ENCODE assay signal across 10 cellular contexts in the genomic region with DNA sequence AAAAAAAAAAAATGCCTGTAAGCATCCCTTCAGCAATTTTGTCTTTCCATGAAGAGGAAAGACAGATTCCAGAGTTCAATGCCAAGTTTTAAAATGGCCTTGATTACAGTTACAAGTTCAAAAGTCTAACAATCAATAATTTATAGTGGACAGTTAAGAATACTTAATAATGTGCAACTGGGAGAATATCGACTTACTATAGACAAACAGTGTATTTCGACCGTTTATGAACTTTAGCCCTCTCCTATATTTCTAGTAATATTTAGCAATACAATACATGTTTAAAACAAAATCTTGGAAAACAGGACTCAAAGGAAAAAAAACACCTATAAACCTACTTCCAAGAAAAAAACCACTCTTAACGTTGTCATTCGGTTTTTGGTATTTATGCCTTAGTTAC. TPM values are rescaled to one million over a fixed set of nuclear protein-coding genes. Genes with fewer than 3 reads are reported as not detected.
DNase-seq lines count a peak whose midpoint lies in the region; ATAC-seq, FAIRE-seq and TF ChIP-seq lines count a peak whose summit lies in the region.
"Had no signal": no experiment of that assay in that cellular context is flagged by ENCODE, and none has a peak within 500 bp of the region (broad histone marks: within the 10 kb centered on the region; RNA-seq: fewer than 3 reads in every experiment).

No MANE protein-coding gene starts in this region.

- no peak for TF ChIP-seq RAD21 in HepG2 (CRISPR knock-in tag; IDR thresholded peaks at IDR 0.05)

- intact Hi-C loops in activated T-helper 1 cell treated with anti-CD3 and anti-CD28 coated beads, Interleukin-12 subunit alpha, Interleukin-12 subunit beta, Interleukin-2, Interleukin-4 antibody, amounts not matched to agents 30 ng/mL and 10 ng/mL and 1 ng/mL, durations not matched to agents 14 hours and 24 hours and 36 hours (cut with micrococcal nuclease): loop anchor here (10.0 kb wide), 3 partner anchors 409 to 699 kb away; a partner anchor contains a TSS
- intact Hi-C loops in HepG2 (cut with micrococcal nuclease; ENCODE audit: unreplicated experiment): no loop called here
- intact Hi-C loops in tibial artery (cut with DNase I; ENCODE audit: low total_unique reads): loop anchor here (10.0 kb wide), 1 partner anchor 229 kb away; a partner anchor contains a TSS
- intact Hi-C loops in testis (cut with DNase I; ENCODE audit: low total_unique reads): no loop called here

- H3K4me3 Mint-ChIP-seq in activated T-cell treated with anti-CD3 and anti-CD28 coated beads, Interleukin-2, amount 50 U/mL, for 24 hours: peak overlapping the region; percentile 86
- H3K4me3 Mint-ChIP-seq in activated T-helper 1 cell treated with anti-CD3 and anti-CD28 coated beads, Interleukin-12 subunit alpha, Interleukin-12 subunit beta, Interleukin-2, Interleukin-4 antibody, amounts not matched to agents 30 ng/mL and 10 ng/mL and 1 ng/mL, durations not matched to agents 14 hours and 24 hours and 36 hours: peak overlapping the region; percentile 92

- no peak for DNase-seq in activated T-cell treated with anti-CD3 and anti-CD28 coated beads, Interleukin-2, amount 50 U/mL, for 24 hours
- no peak for DNase-seq in activated T-cell treated with anti-CD3 and anti-CD28 coated beads, Interleukin-2, amount 50 U/mL, for 48 hours
- no peak for DNase-seq in activated T-helper 1 cell treated with anti-CD3 and anti-CD28 coated beads, Interleukin-12 subunit alpha, Interleukin-12 subunit beta, Interleukin-2, Interleukin-4 antibody, amounts not matched to agents 30 ng/mL and 10 ng/mL and 1 ng/mL, durations not matched to agents 14 hours and 24 hours and 36 hours (ENCODE audit: low spot score)
- no peak for DNase-seq in HepG2 (ENCODE audit: low spot score)
- no peak for DNase-seq in tibial artery
- DNase-seq in dermis blood vessel endothelial cell: no peak
- DNase-seq in COR-L47 (lab: John Stamatoyannopoulos, UW): no peak
- no peak for DNase-seq in testis
- DNase-seq: effector memory CD4-positive, alpha-beta T cell; NCI-H2081 had no signal

- H3K9me3 ChIP-seq in HepG2 (ENCODE audit: low read length) (no peaks in the 10 kb centered on the region), tibial artery (no peaks in the 10 kb centered on the region), testis (no peaks in the 10 kb centered on the region)

- no peaks in the 10 kb centered on the region for H3K27me3 Mint-ChIP-seq in activated T-cell treated with anti-CD3 and anti-CD28 coated beads, Interleukin-2, amount 50 U/mL, for 24 hours
- no peaks in the 10 kb centered on the region for H3K27me3 Mint-ChIP-seq in activated T-helper 1 cell treated with anti-CD3 and anti-CD28 coated beads, Interleukin-12 subunit alpha, Interleukin-12 subunit beta, Interleukin-2, Interleukin-4 antibody, amounts not matched to agents 30 ng/mL and 10 ng/mL and 1 ng/mL, durations not matched to agents 14 hours and 24 hours and 36 hours (ENCODE audit: insufficient read depth)

- H3K27ac Mint-ChIP-seq in activated T-cell treated with anti-CD3 and anti-CD28 coated beads, Interleukin-2, amount 50 U/mL, for 24 hours: peak overlapping the region; percentile 94
- peak overlapping the region; percentile 97 for H3K27ac Mint-ChIP-seq in activated T-helper 1 cell treated with anti-CD3 and anti-CD28 coated beads, Interleukin-12 subunit alpha, Interleukin-12 subunit beta, Interleukin-2, Interleukin-4 antibody, amounts not matched to agents 30 ng/mL and 10 ng/mL and 1 ng/mL, durations not matched to agents 14 hours and 24 hours and 36 hours

- peaks cover 10 to 30% of the 10 kb centered on the region in 2 experiments for H3K36me3 ChIP-seq in HepG2 (replicated peaks in 1 of 2; ENCODE audit: control insufficient read depth in 1 of 2, insufficient read depth in 2 of 2, low read length in 2 of 2)
- H3K36me3 ChIP-seq in tibial artery: peaks cover 25 to 39% (median 25%) of the 10 kb centered on the region in 3 donors
- no peaks in the 10 kb centered on the region for H3K36me3 ChIP-seq in testis (ENCODE audit: low read depth, missing control alignments)

- no peak for FAIRE-seq in HepG2 (lab: Jason Lieb, UNC)

- no TSS peak for BruUV-seq in HepG2 (replicated peaks; lab: Mats Ljungman, UMichigan)

- H4K20me1 ChIP-seq in HepG2 (ENCODE audit: insufficient read depth, low read length): peaks cover 13% of the 10 kb centered on the region

- CTCF ChIA-PET in HepG2 (lab: Yijun Ruan, JAX; ENCODE audit: low intra/inter-chr PET ratio, low total read pairs): no interaction called here

- H3K27me3 ChIP-seq in HepG2 (ENCODE audit: control insufficient read depth in 1 of 2, insufficient read depth in 2 of 2, low read length in 2 of 2) (no peaks in the 10 kb centered on the region; a peak in 1 of 5 replicates), tibial artery (no peaks in the 10 kb centered on the region), testis (no peaks in the 10 kb centered on the region)

- TF ChIP-seq CTCF in HepG2 (CRISPR knock-in tag; IDR thresholded peaks at IDR 0.05) (no peak), tibial artery (IDR thresholded peaks at IDR 0.05) (no peak), testis (IDR thresholded peaks at IDR 0.05) (no peak)

- H3K4me3 ChIP-seq in HepG2 (replicated peaks in 1 of 3; ENCODE audit: insufficient read depth in 1 of 3, low read depth in 2 of 3, low read length in 3 of 3): peak overlapping the region in 2 of 3 experiments; percentile 66 to 96; a peak in 3 of 6 replicates
- H3K4me3 ChIP-seq in tibial artery: no peak overlapping the region
- H3K4me3 ChIP-seq in testis: no peak overlapping the region

- in situ Hi-C loops in HepG2 (cut with HindIII; ENCODE audit: extremely low pct_ligation_motif_present, low pct_unique_long_range_greater_than_20kb): loop anchor here (10.0 kb wide), 1 partner anchor 229 kb away; a partner anchor contains a TSS

- POLR2A ChIA-PET in HepG2 (lab: Yijun Ruan, JAX): interaction anchor here (4.5 to 12.6 kb wide), 2 partner anchors 12 to 21 kb away, joined by 18 to 118 read pairs; a partner anchor contains a TSS

- H3K9ac ChIP-seq in HepG2 (ENCODE audit: insufficient read depth, low read depth, low read length): peak overlapping the region; percentile 99; the same call in 1 of the 2 replicates

- H3K4me1 ChIP-seq in HepG2 (ENCODE audit: insufficient read depth, low read length) (peaks cover 81% of the 10 kb centered on the region), tibial artery (peaks cover 0 to 56% (median 32%) of the 10 kb centered on the region in 4 donors), testis (peaks cover 48% of the 10 kb centered on the region)

- WGBS in HepG2 (ENCODE audit: low lambda C conversion rate): 7% methylated on average over 5 of the region's 5 CpGs
- 37 to 46% methylated on average over 5 of the region's 5 CpGs for WGBS in testis, 2 donors

- H2AFZ ChIP-seq in HepG2 (ENCODE audit: low read length): no peak overlapping the region

- no peak for TF ChIP-seq POLR2A in HepG2 (IDR thresholded peaks at IDR 0.05; ENCODE audit: insufficient read depth in 1 of 2, low read depth in 2 of 2, low read length in 2 of 2)
- no peak for TF ChIP-seq POLR2A in testis (IDR thresholded peaks at IDR 0.05)

- peaks cover 82% of the 10 kb centered on the region for H3K79me2 ChIP-seq in HepG2 (ENCODE audit: insufficient read depth, low read length)

- H3K4me1 Mint-ChIP-seq in activated T-cell treated with anti-CD3 and anti-CD28 coated beads, Interleukin-2, amount 50 U/mL, for 24 hours (ENCODE audit: low read depth): peaks cover 73% of the 10 kb centered on the region
- peaks cover 71% of the 10 kb centered on the region for H3K4me1 Mint-ChIP-seq in activated T-helper 1 cell treated with anti-CD3 and anti-CD28 coated beads, Interleukin-12 subunit alpha, Interleukin-12 subunit beta, Interleukin-2, Interleukin-4 antibody, amounts not matched to agents 30 ng/mL and 10 ng/mL and 1 ng/mL, durations not matched to agents 14 hours and 24 hours and 36 hours (ENCODE audit: low read depth)

- H3K4me2 ChIP-seq in HepG2 (ENCODE audit: low read depth, low read length): peak overlapping the region; percentile 77

- TF ChIP-seq EP300 in HepG2 (IDR thresholded peaks at IDR 0.05; ENCODE audit: low read depth in 2 of 2, low read length in 2 of 2): no peak
- TF ChIP-seq EP300 in HepG2 (CRISPR knock-in tag; IDR thresholded peaks at IDR 0.05; ENCODE audit: borderline replicate concordance): no peak

- no peak for ATAC-seq in HepG2

- peaks cover 82% of the 10 kb centered on the region for H3K36me3 Mint-ChIP-seq in activated T-cell treated with anti-CD3 and anti-CD28 coated beads, Interleukin-2, amount 50 U/mL, for 24 hours (ENCODE audit: low read depth)
- H3K36me3 Mint-ChIP-seq in activated T-helper 1 cell treated with anti-CD3 and anti-CD28 coated beads, Interleukin-12 subunit alpha, Interleukin-12 subunit beta, Interleukin-2, Interleukin-4 antibody, amounts not matched to agents 30 ng/mL and 10 ng/mL and 1 ng/mL, durations not matched to agents 14 hours and 24 hours and 36 hours (ENCODE audit: low read depth): peaks cover 63% of the 10 kb centered on the region

- H3K27ac ChIP-seq in HepG2 (ENCODE audit: extremely low read length, insufficient read depth, low read length) (peak overlapping the region; percentile 82), tibial artery (peak overlapping the region; percentile 90 to 99), testis (peak overlapping the region in 1 of 2 donors; percentile 98)

- H3K9me3 Mint-ChIP-seq in activated T-cell treated with anti-CD3 and anti-CD28 coated beads, Interleukin-2, amount 50 U/mL, for 24 hours: no peaks in the 10 kb centered on the region
- no peaks in the 10 kb centered on the region for H3K9me3 Mint-ChIP-seq in activated T-helper 1 cell treated with anti-CD3 and anti-CD28 coated beads, Interleukin-12 subunit alpha, Interleukin-12 subunit beta, Interleukin-2, Interleukin-4 antibody, amounts not matched to agents 30 ng/mL and 10 ng/mL and 1 ng/mL, durations not matched to agents 14 hours and 24 hours and 36 hours

RNA-seq across cellular contexts. Expression of a gene that starts 1.5 kb away (rescaled TPM):
- 68.6 and 68.8 TPM in 2 replicates for total RNA-seq in activated T-helper 1 cell treated with anti-CD3 and anti-CD28 coated beads, Interleukin-12 subunit alpha, Interleukin-12 subunit beta, Interleukin-2, Interleukin-4 antibody, amounts not matched to agents 30 ng/mL and 10 ng/mL and 1 ng/mL, durations not matched to agents 14 hours and 24 hours and 36 hours
- 33.2 and 47.0 TPM in 2 replicates for total RNA-seq in HepG2 (2016; rRNA removed; fragmentation: Illumina TruSeq; extraction: Trizol)
- total RNA-seq in HepG2 (2016; cell fraction: cytosol; rRNA removed; fragmentation: Illumina TruSeq; extraction: Trizol; ENCODE audit: low read depth): 5.1 and 8.0 TPM in 2 replicates
- 33.8 and 40.2 TPM in 2 replicates for total RNA-seq in HepG2 (2016; cell fraction: insoluble cytoplasmic fraction; rRNA removed; fragmentation: Illumina TruSeq; extraction: Trizol)
- 13.4 and 13.8 TPM in 2 replicates for total RNA-seq in HepG2 (2016; cell fraction: membrane; rRNA removed; fragmentation: Illumina TruSeq; extraction: Trizol)
- 49.5 and 50.7 TPM in 2 replicates for total RNA-seq in HepG2 (2016; cell fraction: nucleus; rRNA removed; fragmentation: Illumina TruSeq; extraction: Trizol)
- 9.6 and 10.9 TPM in 2 replicates for polyA plus RNA-seq in HepG2 (2011; rRNA removed)
- polyA plus RNA-seq in HepG2 (2011; cell fraction: cytosol; rRNA removed): 6.0 and 7.9 TPM in 2 replicates
- 15.1 and 15.8 TPM in 2 replicates for polyA plus RNA-seq in HepG2 (2011; cell fraction: nucleus; rRNA removed)
- 10.4 and 11.8 TPM in 2 replicates for polyA plus RNA-seq in HepG2 (2012)
- 0.65 and 1.2 TPM in 2 replicates for polyA plus RNA-seq in HepG2 (2016; cell fraction: cytosol; fragmentation: Illumina TruSeq; extraction: Trizol; ENCODE audit: low read depth)
- 19.3 and 20.8 TPM in 2 replicates for polyA plus RNA-seq in HepG2 (2016; cell fraction: insoluble cytoplasmic fraction; fragmentation: Illumina TruSeq; extraction: Trizol; ENCODE audit: low read depth)
- 1.9 and 2.1 TPM in 2 replicates for polyA plus RNA-seq in HepG2 (2016; cell fraction: membrane; fragmentation: Illumina TruSeq; extraction: Trizol; ENCODE audit: low read depth)
- polyA plus RNA-seq in HepG2 (2016; cell fraction: nucleus; fragmentation: Illumina TruSeq; extraction: Trizol; ENCODE audit: insufficient read depth, low read depth): 22.8 and 26.1 TPM in 2 replicates
- polyA minus RNA-seq in HepG2 (2011; rRNA and poly(A)+ RNA removed; ENCODE audit: low replicate concordance): 25.3 and 61.3 TPM in 2 replicates
- 22.6 and 23.7 TPM in 2 replicates for polyA minus RNA-seq in HepG2 (2011; cell fraction: cytosol; rRNA and poly(A)+ RNA removed)
- 57.8 and 69.2 TPM in 2 replicates for polyA minus RNA-seq in HepG2 (2011; cell fraction: nucleus; rRNA and poly(A)+ RNA removed)
- total RNA-seq in dermis blood vessel endothelial cell: 83.9 and 107 TPM in 2 replicates
- total RNA-seq in testis: 100 to 1,000 TPM in 1 of 2 donors, 10 to 100 TPM in 1; 99.8 to 109 TPM
- polyA plus RNA-seq in testis (ENCODE audit: insufficient read depth, low read depth, low replicate concordance): 28.9 TPM

RNA-seq across cellular contexts. Expression of a gene that starts 1.6 kb away (rescaled TPM):
- 241 and 245 TPM in 2 replicates for total RNA-seq in activated T-helper 1 cell treated with anti-CD3 and anti-CD28 coated beads, Interleukin-12 subunit alpha, Interleukin-12 subunit beta, Interleukin-2, Interleukin-4 antibody, amounts not matched to agents 30 ng/mL and 10 ng/mL and 1 ng/mL, durations not matched to agents 14 hours and 24 hours and 36 hours
- 257 and 281 TPM in 2 replicates for total RNA-seq in HepG2 (2016; rRNA removed; fragmentation: Illumina TruSeq; extraction: Trizol)
- total RNA-seq in HepG2 (2016; cell fraction: cytosol; rRNA removed; fragmentation: Illumina TruSeq; extraction: Trizol; ENCODE audit: low read depth): 60.4 and 64.3 TPM in 2 replicates
- 257 and 284 TPM in 2 replicates for total RNA-seq in HepG2 (2016; cell fraction: insoluble cytoplasmic fraction; rRNA removed; fragmentation: Illumina TruSeq; extraction: Trizol)
- total RNA-seq in HepG2 (2016; cell fraction: membrane; rRNA removed; fragmentation: Illumina TruSeq; extraction: Trizol): 76.1 and 91.0 TPM in 2 replicates
- total RNA-seq in HepG2 (2016; cell fraction: nucleus; rRNA removed; fragmentation: Illumina TruSeq; extraction: Trizol): 252 and 273 TPM in 2 replicates
- polyA plus RNA-seq in HepG2 (2011; rRNA removed): 91.7 and 129 TPM in 2 replicates
- 37.1 and 48.9 TPM in 2 replicates for polyA plus RNA-seq in HepG2 (2011; cell fraction: cytosol; rRNA removed)
- 185 and 204 TPM in 2 replicates for polyA plus RNA-seq in HepG2 (2011; cell fraction: nucleus; rRNA removed)
- 118 and 153 TPM in 2 replicates for polyA plus RNA-seq in HepG2 (2012)
- polyA plus RNA-seq in HepG2 (2016; cell fraction: cytosol; fragmentation: Illumina TruSeq; extraction: Trizol; ENCODE audit: low read depth): 27.6 and 27.7 TPM in 2 replicates
- 214 and 224 TPM in 2 replicates for polyA plus RNA-seq in HepG2 (2016; cell fraction: insoluble cytoplasmic fraction; fragmentation: Illumina TruSeq; extraction: Trizol; ENCODE audit: low read depth)
- 41.7 and 44.4 TPM in 2 replicates for polyA plus RNA-seq in HepG2 (2016; cell fraction: membrane; fragmentation: Illumina TruSeq; extraction: Trizol; ENCODE audit: low read depth)
- polyA plus RNA-seq in HepG2 (2016; cell fraction: nucleus; fragmentation: Illumina TruSeq; extraction: Trizol; ENCODE audit: insufficient read depth, low read depth): 336 and 359 TPM in 2 replicates
- 38.6 and 73.5 TPM in 2 replicates for polyA minus RNA-seq in HepG2 (2011; rRNA and poly(A)+ RNA removed; ENCODE audit: low replicate concordance)
- polyA minus RNA-seq in HepG2 (2011; cell fraction: cytosol; rRNA and poly(A)+ RNA removed): 34.7 and 37.7 TPM in 2 replicates
- 291 and 322 TPM in 2 replicates for polyA minus RNA-seq in HepG2 (2011; cell fraction: nucleus; rRNA and poly(A)+ RNA removed)
- 113 and 135 TPM in 2 replicates for total RNA-seq in dermis blood vessel endothelial cell
- 10 to 100 TPM; 50.6 to 57.7 TPM for total RNA-seq in testis
- polyA plus RNA-seq in testis (ENCODE audit: insufficient read depth, low read depth, low replicate concordance): 36.3 TPM

RNA-seq across cellular contexts. Expression of a gene that starts 21.4 kb away (rescaled TPM):
- 33.9 and 40.6 TPM in 2 replicates for total RNA-seq in activated T-helper 1 cell treated with anti-CD3 and anti-CD28 coated beads, Interleukin-12 subunit alpha, Interleukin-12 subunit beta, Interleukin-2, Interleukin-4 antibody, amounts not matched to agents 30 ng/mL and 10 ng/mL and 1 ng/mL, durations not matched to agents 14 hours and 24 hours and 36 hours
- total RNA-seq in HepG2 (2016; rRNA removed; fragmentation: Illumina TruSeq; extraction: Trizol) (65.1 and 110 TPM in 2 replicates), dermis blood vessel endothelial cell (67.7 and 70.6 TPM in 2 replicates), testis (100 to 1,000 TPM; 107 to 117 TPM)
- total RNA-seq in HepG2 (2016; cell fraction: cytosol; rRNA removed; fragmentation: Illumina TruSeq; extraction: Trizol; ENCODE audit: low read depth): 26.1 and 37.4 TPM in 2 replicates
- total RNA-seq in HepG2 (2016; cell fraction: insoluble cytoplasmic fraction; rRNA removed; fragmentation: Illumina TruSeq; extraction: Trizol): 57.9 and 103 TPM in 2 replicates
- total RNA-seq in HepG2 (2016; cell fraction: membrane; rRNA removed; fragmentation: Illumina TruSeq; extraction: Trizol): 58.5 and 71.5 TPM in 2 replicates
- 95.9 and 108 TPM in 2 replicates for total RNA-seq in HepG2 (2016; cell fraction: nucleus; rRNA removed; fragmentation: Illumina TruSeq; extraction: Trizol)
- polyA plus RNA-seq in HepG2 (2011; rRNA removed) (109 and 121 TPM in 2 replicates), testis (ENCODE audit: insufficient read depth, low read depth, low replicate concordance) (165 TPM)
- polyA plus RNA-seq in HepG2 (2011; cell fraction: cytosol; rRNA removed): 73.3 and 91.3 TPM in 2 replicates
- polyA plus RNA-seq in HepG2 (2011; cell fraction: nucleus; rRNA removed): 70.1 and 84.3 TPM in 2 replicates
- polyA plus RNA-seq in HepG2 (2012): 73.6 and 98.8 TPM in 2 replicates
- 24.2 and 36.5 TPM in 2 replicates for polyA plus RNA-seq in HepG2 (2016; cell fraction: cytosol; fragmentation: Illumina TruSeq; extraction: Trizol; ENCODE audit: low read depth)
- 69.1 and 71.8 TPM in 2 replicates for polyA plus RNA-seq in HepG2 (2016; cell fraction: insoluble cytoplasmic fraction; fragmentation: Illumina TruSeq; extraction: Trizol; ENCODE audit: low read depth)
- polyA plus RNA-seq in HepG2 (2016; cell fraction: membrane; fragmentation: Illumina TruSeq; extraction: Trizol; ENCODE audit: low read depth): 43.6 and 60.3 TPM in 2 replicates
- polyA plus RNA-seq in HepG2 (2016; cell fraction: nucleus; fragmentation: Illumina TruSeq; extraction: Trizol; ENCODE audit: insufficient read depth, low read depth): 167 and 178 TPM in 2 replicates
- 39.4 and 50.8 TPM in 2 replicates for polyA minus RNA-seq in HepG2 (2011; rRNA and poly(A)+ RNA removed; ENCODE audit: low replicate concordance)
- polyA minus RNA-seq in HepG2 (2011; cell fraction: cytosol; rRNA and poly(A)+ RNA removed): 36.1 and 37.9 TPM in 2 replicates
- polyA minus RNA-seq in HepG2 (2011; cell fraction: nucleus; rRNA and poly(A)+ RNA removed): 33.9 and 50.1 TPM in 2 replicates

RNA-seq across cellular contexts. Expression of a gene that starts 21.7 kb away (rescaled TPM):
- 122 and 132 TPM in 2 replicates for total RNA-seq in activated T-helper 1 cell treated with anti-CD3 and anti-CD28 coated beads, Interleukin-12 subunit alpha, Interleukin-12 subunit beta, Interleukin-2, Interleukin-4 antibody, amounts not matched to agents 30 ng/mL and 10 ng/mL and 1 ng/mL, durations not matched to agents 14 hours and 24 hours and 36 hours
- total RNA-seq in HepG2 (2016; rRNA removed; fragmentation: Illumina TruSeq; extraction: Trizol): 100 and 120 TPM in 2 replicates
- total RNA-seq in HepG2 (2016; cell fraction: cytosol; rRNA removed; fragmentation: Illumina TruSeq; extraction: Trizol; ENCODE audit: low read depth): 40.5 and 45.6 TPM in 2 replicates
- 101 and 120 TPM in 2 replicates for total RNA-seq in HepG2 (2016; cell fraction: insoluble cytoplasmic fraction; rRNA removed; fragmentation: Illumina TruSeq; extraction: Trizol)
- 58.3 and 62.1 TPM in 2 replicates for total RNA-seq in HepG2 (2016; cell fraction: membrane; rRNA removed; fragmentation: Illumina TruSeq; extraction: Trizol)
- total RNA-seq in HepG2 (2016; cell fraction: nucleus; rRNA removed; fragmentation: Illumina TruSeq; extraction: Trizol): 98.8 and 103 TPM in 2 replicates
- polyA plus RNA-seq in HepG2 (2011; rRNA removed): 61.8 and 84.6 TPM in 2 replicates
- 92.3 and 116 TPM in 2 replicates for polyA plus RNA-seq in HepG2 (2011; cell fraction: cytosol; rRNA removed)
- 20.3 and 25.6 TPM in 2 replicates for polyA plus RNA-seq in HepG2 (2011; cell fraction: nucleus; rRNA removed)
- polyA plus RNA-seq in HepG2 (2012): 100 and 134 TPM in 2 replicates
- polyA plus RNA-seq in HepG2 (2016; cell fraction: cytosol; fragmentation: Illumina TruSeq; extraction: Trizol; ENCODE audit: low read depth): 78.3 and 89.5 TPM in 2 replicates
- 176 and 187 TPM in 2 replicates for polyA plus RNA-seq in HepG2 (2016; cell fraction: insoluble cytoplasmic fraction; fragmentation: Illumina TruSeq; extraction: Trizol; ENCODE audit: low read depth)
- 91.4 and 105 TPM in 2 replicates for polyA plus RNA-seq in HepG2 (2016; cell fraction: membrane; fragmentation: Illumina TruSeq; extraction: Trizol; ENCODE audit: low read depth)
- polyA plus RNA-seq in HepG2 (2016; cell fraction: nucleus; fragmentation: Illumina TruSeq; extraction: Trizol; ENCODE audit: insufficient read depth, low read depth): 241 and 261 TPM in 2 replicates
- polyA minus RNA-seq in HepG2 (2011; rRNA and poly(A)+ RNA removed; ENCODE audit: low replicate concordance): 76.0 and 91.3 TPM in 2 replicates
- polyA minus RNA-seq in HepG2 (2011; cell fraction: cytosol; rRNA and poly(A)+ RNA removed): 48.9 and 80.5 TPM in 2 replicates
- 23.1 and 23.6 TPM in 2 replicates for polyA minus RNA-seq in HepG2 (2011; cell fraction: nucleus; rRNA and poly(A)+ RNA removed)
- 40.5 and 52.5 TPM in 2 replicates for total RNA-seq in dermis blood vessel endothelial cell
- 100 to 1,000 TPM; 166 to 179 TPM for total RNA-seq in testis
- polyA plus RNA-seq in testis (ENCODE audit: insufficient read depth, low read depth, low replicate concordance): 340 TPM

Comparison
In these comparisons a context has a peak if more than half of its experiments do, and no peak if none do; other contexts are left out.
1. H3K4me3 ChIP-seq: peak in HepG2 (2 of 3); none in tibial artery (0 of 2) and testis (0 of 2).
2. intact Hi-C loops: an anchor here in activated T-helper 1 cell treated with anti-CD3 and anti-CD28 coated beads, Interleukin-12 subunit alpha, Interleukin-12 subunit beta, Interleukin-2, Interleukin-4 antibody, amounts not matched to agents 30 ng/mL and 10 ng/mL and 1 ng/mL, durations not matched to agents 14 hours and 24 hours and 36 hours (10.0 kb wide) and tibial artery (10.0 kb wide); none called in HepG2 and testis.